Comparison of ENCODE assay signal across 11 cellular contexts in the genomic region with DNA sequence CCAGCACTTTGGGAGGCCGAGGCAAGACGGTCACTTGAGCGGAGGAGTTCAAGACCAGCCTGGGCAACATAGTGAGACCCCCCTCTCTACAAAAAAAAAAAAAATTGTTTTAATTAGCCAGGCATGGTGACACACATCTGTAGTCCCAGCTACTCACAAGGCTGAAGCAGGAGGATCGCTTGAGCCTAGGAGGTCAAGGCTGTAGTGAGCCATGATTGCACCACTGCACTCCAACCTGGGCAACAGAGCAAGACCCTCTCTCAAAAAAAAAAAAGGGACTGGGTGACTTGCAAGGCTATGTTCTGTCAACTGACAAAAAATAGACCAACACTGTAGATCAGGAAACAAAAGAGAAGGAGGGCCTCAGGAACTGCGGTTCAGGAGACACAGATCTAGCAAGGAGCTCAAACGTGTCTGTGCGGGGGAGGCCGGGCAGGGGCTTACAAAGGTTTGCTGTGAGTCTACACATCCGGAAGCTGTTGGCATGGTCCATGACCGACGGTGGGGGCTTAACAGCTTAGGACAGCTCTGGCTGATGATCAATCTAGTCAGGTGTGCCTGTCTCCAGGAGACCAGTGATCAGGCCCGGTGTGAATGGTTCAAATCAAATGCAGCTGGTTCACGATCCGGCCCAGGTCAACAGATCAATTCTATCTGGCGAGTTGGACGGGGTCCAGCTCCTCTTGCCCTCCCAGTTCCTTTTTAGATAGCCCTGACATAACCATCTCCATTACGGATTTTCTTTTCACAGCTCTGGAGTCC. TPM values are rescaled to one million over a fixed set of nuclear protein-coding genes. Genes with fewer than 3 reads are reported as not detected.
DNase-seq lines count a peak whose midpoint lies in the region; ATAC-seq and TF ChIP-seq lines count a peak whose summit lies in the region.
"Had no signal": no experiment of that assay in that cellular context is flagged by ENCODE, and none has a peak within 500 bp of the region (broad histone marks: within the 10 kb centered on the region; RNA-seq: fewer than 3 reads in every experiment).

No MANE protein-coding gene starts in this region.

- peak overlapping the region; percentile 66; the same call in 1 of the 2 replicates for H2AFZ ChIP-seq in Karpas-422 (ENCODE audit: low read length)

- peaks cover 54% of the 10 kb centered on the region for H3F3A ChIP-seq in DOHH2 (ENCODE audit: control insufficient read depth, insufficient read depth)

- no peak for ATAC-seq in GM18498 (IDR thresholded peaks at IDR 0.05; ENCODE audit: unreplicated experiment)

- TF ChIP-seq POLR2A in GM19193 (IDR thresholded peaks at IDR 0.05; ENCODE audit: extremely low read depth, insufficient read depth, insufficient read length): peak; percentile 48

- H3K36me3 ChIP-seq in DOHH2 (ENCODE audit: control insufficient read depth, low read length) (peaks cover 8% of the 10 kb centered on the region), Karpas-422 (ENCODE audit: insufficient read depth, low read length) (no peaks in the 10 kb centered on the region; the same call in 1 of the 2 replicates)

- H3K27me3 ChIP-seq in DOHH2 (ENCODE audit: control insufficient read depth, low read length) (no peaks in the 10 kb centered on the region), Karpas-422 (ENCODE audit: low read length) (no peaks in the 10 kb centered on the region; the same call in 1 of the 2 replicates)

- H3K4me3 ChIP-seq in DOHH2 (ENCODE audit: low read length) (peak overlapping the region; percentile 73), Karpas-422 (ENCODE audit: low read length) (peak overlapping the region; percentile 6; the same call in 1 of the 2 replicates)

- H3K4me1 ChIP-seq in DOHH2 (ENCODE audit: control insufficient read depth, low read length) (peaks cover 69% of the 10 kb centered on the region), Karpas-422 (ENCODE audit: low read length) (peaks cover 58% of the 10 kb centered on the region)

- no peaks in the 10 kb centered on the region for H3K9me2 ChIP-seq in DOHH2 (replicated peaks; ENCODE audit: control insufficient read depth, low read length)
- no peaks in the 10 kb centered on the region for H3K9me2 ChIP-seq in Karpas-422 (replicated peaks; ENCODE audit: insufficient read depth, low read length)

- peaks cover 19% of the 10 kb centered on the region; the same call in 1 of the 2 replicates for H3K9me3 ChIP-seq in DOHH2 (ENCODE audit: control insufficient read depth, insufficient read depth, low read length)
- peaks cover 20% of the 10 kb centered on the region for H3K9me3 ChIP-seq in Karpas-422 (ENCODE audit: low read length)

- H3K4me2 ChIP-seq in DOHH2 (ENCODE audit: low read length): peak overlapping the region; percentile 97
- H3K4me2 ChIP-seq in Karpas-422 (ENCODE audit: low read depth, low read length, poor library complexity, severe bottlenecking): peak overlapping the region; percentile 54

- H4K20me1 ChIP-seq in DOHH2 (ENCODE audit: control insufficient read depth, insufficient read depth, low read depth, low read length) (no peaks in the 10 kb centered on the region), Karpas-422 (ENCODE audit: insufficient read depth, low read depth, low read length) (no peaks in the 10 kb centered on the region)

- no peaks in the 10 kb centered on the region for H3K79me2 ChIP-seq in DOHH2 (ENCODE audit: control insufficient read depth, low read length)
- no peaks in the 10 kb centered on the region for H3K79me2 ChIP-seq in Karpas-422 (ENCODE audit: low read length)

- DNase-seq in Karpas-422 (peak; percentile 92), germinal center (ENCODE audit: low spot score) (peak; percentile 77), HPDE6-E6E7 (ENCODE audit: extremely low spot score) (no peak), midbrain (lab: John Stamatoyannopoulos, UW) (no peak)
- DNase-seq in activated CD8-positive, alpha-beta memory T cell treated with anti-CD3 and anti-CD28 coated beads for 24 hours: no peak
- DNase-seq: cerebellar nuclear complex had no signal

- H3K9ac ChIP-seq in Karpas-422 (ENCODE audit: low read length): peak overlapping the region; percentile 51

- no peak for TF ChIP-seq CTCF in DOHH2 (IDR thresholded peaks at IDR 0.05; ENCODE audit: low read depth, low read length, poor library complexity, severe bottlenecking)

- H3K27ac ChIP-seq in DOHH2 (ENCODE audit: low read depth, low read length) (peak overlapping the region; percentile 100), Karpas-422 (ENCODE audit: low read length) (peak overlapping the region; percentile 88)
- H3K27ac ChIP-seq: C4-2B had no signal

RNA-seq across cellular contexts. Expression of gene INF2, which starts 31.7 kb away (rescaled TPM):
- 2.3 and 4.4 TPM in 2 replicates for total RNA-seq in Karpas-422 (2014; rRNA removed; shearing (Covaris generic); ENCODE audit: low replicate concordance)

RNA-seq across cellular contexts. Expression of gene TMEM179, which starts 53.2 kb away (rescaled TPM):
- not detected in 2 replicates for total RNA-seq in Karpas-422 (2014; rRNA removed; shearing (Covaris generic); ENCODE audit: low replicate concordance)
- total RNA-seq: activated CD8-positive, alpha-beta memory T cell treated with anti-CD3 and anti-CD28 coated beads for 36 hours had no signal

Comparison
In these comparisons a context has a peak if more than half of its experiments do, and no peak if none do; other contexts are left out.
1. DNase-seq: peak in Karpas-422 (single experiment) and germinal center (single experiment); none in HPDE6-E6E7 (single experiment), activated CD8-positive, alpha-beta memory T cell treated with anti-CD3 and anti-CD28 coated beads for 24 hours (single experiment) and midbrain (single experiment).